ENCODE assay signal across 1 cellular context in genomic region chr6:146357578-146358340, GRCh38.
A peak's percentile ranks its signal among the peaks of the same experiment; 100 is the strongest.
TF ChIP-seq lines count a peak whose summit lies in the region.

No MANE protein-coding gene starts in this region.

TF ChIP-seq in K562, 482 proteins besides CTCF, POLR2A, EP300 and RAD21 (continued from another document and continues in another):
- TF ChIP-seq AFF4 (CRISPR knock-in tag; IDR thresholded peaks at IDR 0.05) (no peak), PRMT5 (CRISPR knock-in tag; IDR thresholded peaks at IDR 0.05) (no peak), TSHZ1 (CRISPR knock-in tag; IDR thresholded peaks at IDR 0.05) (no peak), RNF2 (IDR thresholded peaks at IDR 0.05) (no peak), ZBTB1 (CRISPR knock-in tag; IDR thresholded peaks at IDR 0.05; ENCODE audit: borderline replicate concordance, low read depth) (no peak), TBL1XR1 (IDR thresholded peaks at IDR 0.05; ENCODE audit: low read length in 2 of 2) (no peak), MAFK (IDR thresholded peaks at IDR 0.05; ENCODE audit: low read length) (peak; percentile 74; the same call in 1 of the 2 replicates), NFIC (IDR thresholded peaks at IDR 0.05) (no peak), E2F5 (CRISPR knock-in tag; IDR thresholded peaks at IDR 0.05) (no peak), MCM5 (IDR thresholded peaks at IDR 0.05; ENCODE audit: low read depth) (no peak), BDP1 (IDR thresholded peaks at IDR 0.05; ENCODE audit: insufficient read depth, insufficient read length) (no peak), GABPA (tag; conservative IDR thresholded peaks at IDR 0.05; ENCODE audit: low read depth) (0 out of 2 replicates have a peak, but pooled peaks have one; percentile 33), ZNF586 (CRISPR knock-in tag; conservative IDR thresholded peaks at IDR 0.05) (no peak), CCNT2 (IDR thresholded peaks at IDR 0.05; ENCODE audit: borderline replicate concordance, extremely low read depth, insufficient read length, low read depth, low read length) (no peak), ATF3 (IDR thresholded peaks at IDR 0.05) (no peak), ATF3 (CRISPR knock-in tag; conservative IDR thresholded peaks at IDR 0.05) (no peak), POLR2AphosphoS5 (IDR thresholded peaks at IDR 0.05; ENCODE audit: control insufficient read depth, insufficient read depth, low read depth, low read length) (no peak), NFE2 (IDR thresholded peaks at IDR 0.05; ENCODE audit: low read depth) (peak; percentile 50), ETS1 (conservative IDR thresholded peaks at IDR 0.05; ENCODE audit: control insufficient read depth, low read depth, low read length) (no peak), ZHX1 (conservative IDR thresholded peaks at IDR 0.05; ENCODE audit: low read length) (no peak), SOX6 (IDR thresholded peaks at IDR 0.05) (peak; percentile 72), NFE2L1 (tag; IDR thresholded peaks at IDR 0.05; ENCODE audit: borderline replicate concordance, low read depth) (peak; percentile 81), ZBTB33 (CRISPR knock-in tag; IDR thresholded peaks at IDR 0.05) (no peak), MCM7 (IDR thresholded peaks at IDR 0.05) (no peak), E2F3 (CRISPR knock-in tag; IDR thresholded peaks at IDR 0.05) (no peak), RFX7 (CRISPR knock-in tag; IDR thresholded peaks at IDR 0.05) (no peak), ZNF398 (CRISPR knock-in tag; IDR thresholded peaks at IDR 0.05) (no peak), ZEB2 (IDR thresholded peaks at IDR 0.05) (no peak), C11orf30 (IDR thresholded peaks at IDR 0.05; ENCODE audit: low read depth) (peak; percentile 84), ZBTB49 (CRISPR knock-in tag; IDR thresholded peaks at IDR 0.05; ENCODE audit: borderline replicate concordance) (no peak), ZNF24 (IDR thresholded peaks at IDR 0.05) (no peak), ZNF134 (CRISPR knock-in tag; conservative IDR thresholded peaks at IDR 0.05) (no peak), ZNF324 (CRISPR knock-in tag; IDR thresholded peaks at IDR 0.05) (no peak), ZBED1 (IDR thresholded peaks at IDR 0.05) (no peak), ZNF316 (IDR thresholded peaks at IDR 0.05) (peak; percentile 93), YY1 (IDR thresholded peaks at IDR 0.05; ENCODE audit: borderline replicate concordance in 1 of 3, control insufficient read depth in 1 of 3, extremely low read depth in 1 of 3, insufficient read depth in 3 of 3, insufficient read length in 1 of 3, insufficient replicate concordance in 2 of 3, low read depth in 1 of 3, low read length in 2 of 3) (no peak), NELFE (IDR thresholded peaks at IDR 0.05; ENCODE audit: insufficient read depth, insufficient read length) (no peak), CHD1 (IDR thresholded peaks at IDR 0.05; ENCODE audit: low read length) (no peak), BRF2 (IDR thresholded peaks at IDR 0.05; ENCODE audit: borderline replicate concordance, insufficient read depth, insufficient read length) (no peak), JUN (IDR thresholded peaks at IDR 0.05; ENCODE audit: borderline replicate concordance, low read depth, low read length) (no peak), JUN (CRISPR knock-in tag; IDR thresholded peaks at IDR 0.05; ENCODE audit: borderline replicate concordance) (no peak), BRD9 (IDR thresholded peaks at IDR 0.05; ENCODE audit: low read depth, partially characterized antibody) (no peak), ZNF143 (CRISPR knock-in tag; IDR thresholded peaks at IDR 0.05) (no peak)
